In the genomic region with DNA sequence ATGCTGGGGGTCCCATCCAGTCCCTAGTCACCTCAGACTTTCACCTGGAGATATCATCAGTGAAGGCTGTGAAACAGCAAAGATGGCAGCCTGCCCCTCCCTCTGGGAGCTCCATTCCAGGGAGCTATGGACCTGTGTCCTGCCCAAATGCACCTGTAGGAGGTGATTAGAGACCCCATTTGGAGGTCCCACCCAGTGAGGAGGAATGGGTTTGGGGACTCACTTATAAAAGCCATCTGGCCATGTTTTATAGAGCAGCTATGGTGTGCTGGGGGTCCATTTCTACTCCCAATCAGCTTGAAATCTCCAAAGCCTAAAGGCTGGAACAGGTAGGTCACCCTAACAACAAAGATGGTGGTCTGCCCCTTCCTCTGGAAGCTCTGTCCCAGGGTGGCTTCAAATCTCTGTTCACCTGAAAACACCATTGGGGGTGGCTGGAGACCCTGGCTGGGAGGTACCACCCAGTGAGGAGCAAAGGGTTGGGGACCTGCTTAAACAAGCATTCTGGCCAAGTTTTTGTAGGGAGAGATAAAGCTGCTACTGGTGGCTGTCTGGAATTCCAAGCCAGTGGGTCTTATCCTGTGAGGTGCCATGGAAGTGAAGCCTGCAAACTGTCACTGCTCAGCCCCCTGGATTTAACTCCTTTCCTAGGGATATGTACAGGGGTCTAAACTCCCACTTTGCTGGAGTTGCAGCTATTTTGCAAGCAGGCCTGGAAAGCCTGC, we compare ENCODE assay signal across 23 cellular contexts.
"Had no signal": no experiment of that assay in that cellular context is flagged by ENCODE, and none has a peak within 500 bp of the region (broad histone marks: within the 10 kb centered on the region; RNA-seq: fewer than 3 reads in every experiment).

No MANE protein-coding gene starts in this region.

- H3K36me3 ChIP-seq: colonic mucosa, esophagus muscularis mucosa, esophagus squamous epithelium, gastrocnemius medialis, gastroesophageal sphincter, heart left ventricle, heart right ventricle had no signal

- DNase-seq: colonic mucosa; cortex of kidney; dermis blood vessel endothelial cell; dorsolateral prefrontal cortex; effector CD4-positive, alpha-beta T cell; effector CD8-positive, alpha-beta T cell; effector memory CD4-positive, alpha-beta T cell; effector memory CD8-positive, alpha-beta T cell; endodermal cell; erythroblast; esophagus squamous epithelium; foreskin fibroblast; foreskin keratinocyte; foreskin melanocyte; gastrocnemius medialis; glutamatergic neuron; head of caudate nucleus; heart left ventricle; heart right ventricle had no signal

- H3K9me3 ChIP-seq: colonic mucosa, gastrocnemius medialis had no signal

- H3K27ac ChIP-seq: colonic mucosa, coronary artery, dorsolateral prefrontal cortex, epithelial cell of prostate, esophagus muscularis mucosa, esophagus squamous epithelium, foreskin keratinocyte, gastrocnemius medialis, gastroesophageal sphincter, heart left ventricle, heart right ventricle had no signal

- H3K4me3 ChIP-seq: colonic mucosa, coronary artery, dorsolateral prefrontal cortex, esophagus muscularis mucosa, esophagus squamous epithelium, gastrocnemius medialis, gastroesophageal sphincter, heart left ventricle, heart right ventricle had no signal

- H3K27me3 ChIP-seq: colonic mucosa, dorsolateral prefrontal cortex, esophagus muscularis mucosa, esophagus squamous epithelium, foreskin keratinocyte, gastrocnemius medialis, gastroesophageal sphincter, heart left ventricle, heart right ventricle had no signal

- H3K4me1 ChIP-seq: colonic mucosa, esophagus muscularis mucosa, esophagus squamous epithelium, foreskin keratinocyte, gastrocnemius medialis, gastroesophageal sphincter, heart left ventricle, heart right ventricle had no signal
